Comparison of ENCODE assay signal across 19 cellular contexts in genomic region chr1:86089765-86090164, GRCh38.
"Had no signal": no experiment of that assay in that cellular context is flagged by ENCODE, and none has a peak within 500 bp of the region (broad histone marks: within the 10 kb centered on the region; RNA-seq: fewer than 3 reads in every experiment).

No MANE protein-coding gene starts in this region.

- H3K36me3 ChIP-seq: cardiac muscle cell, heart left ventricle, tibial nerve, uterus, WERI-Rb-1 had no signal

- DNase-seq: activated CD4-positive, alpha-beta T cell treated with anti-CD3 and anti-CD28 coated beads, Interleukin-2, amount 10 ng/mL, durations not matched to agents 7 days and 5 days; activated CD4-positive, CD25-positive, alpha-beta regulatory T cell treated with anti-CD3 and anti-CD28 coated beads, Interleukin-2, amount 50 U/mL, for 72 hours; activated CD8-positive, alpha-beta memory T cell treated with anti-CD3 and anti-CD28 coated beads, Interleukin-2, amount 10 ng/mL, durations not matched to agents 7 days and 5 days; activated CD8-positive, alpha-beta T cell treated with anti-CD3 and anti-CD28 coated beads for 36 hours; activated gamma-delta T cell; activated naive CD4-positive, alpha-beta T cell treated with anti-CD3 and anti-CD28 coated beads, Interleukin-2, amount 50 U/mL, for 16 hours; activated naive CD8-positive, alpha-beta T cell treated with anti-CD3 and anti-CD28 coated beads, Interleukin-2, amount 50 U/mL, for 24 hours; activated T-cell treated with anti-CD3 and anti-CD28 coated beads for 4 hours; body of pancreas; effector CD4-positive, alpha-beta T cell; heart left ventricle; left cardiac atrium; stimulated activated CD4-positive, alpha-beta T cell treated with anti-CD3 and anti-CD28 coated beads, Interleukin-1b, Interleukin-23, amount 100 ng/mL, for 48 hours; substantia nigra; uterus; WERI-Rb-1 had no signal

- H3K79me2 ChIP-seq: parathyroid adenoma had no signal

- H3K27me3 ChIP-seq: body of pancreas, cardiac muscle cell, heart left ventricle, tibial nerve, uterus had no signal

- H3K4me3 ChIP-seq: body of pancreas, cardiac muscle cell, heart left ventricle, tibial nerve, uterus had no signal

- H3K9ac ChIP-seq: parathyroid adenoma had no signal

- H2AFZ ChIP-seq: parathyroid adenoma had no signal

- H3K9me3 ChIP-seq: body of pancreas, tibial nerve, uterus had no signal

- H3K4me1 ChIP-seq: body of pancreas, heart left ventricle, parathyroid adenoma, tibial nerve, uterus had no signal

- H3K27ac ChIP-seq: body of pancreas, cardiac muscle cell, heart left ventricle, parathyroid adenoma, tibial nerve, uterus, WERI-Rb-1 had no signal
